ENCODE assay signal across 12 cellular contexts in the genomic region with DNA sequence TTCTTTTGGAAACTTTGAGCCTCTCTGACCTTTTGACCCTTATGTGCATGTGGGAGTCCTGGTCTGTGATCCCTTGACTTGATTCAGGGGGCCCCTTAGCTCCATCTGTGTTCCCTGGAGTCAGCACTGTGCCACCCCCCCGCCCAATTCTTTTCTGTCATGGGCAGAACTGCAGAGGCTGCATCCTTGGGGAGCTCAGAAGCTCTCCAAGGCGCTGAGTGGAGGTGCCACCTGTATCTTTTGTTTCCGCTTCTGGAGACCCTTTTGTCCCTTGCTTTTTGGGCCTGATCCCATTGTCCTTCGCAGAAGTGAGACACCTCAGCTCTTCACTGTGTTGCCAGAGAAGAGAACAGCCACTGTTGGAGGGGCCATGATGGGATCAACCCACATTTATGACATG. TPM values are rescaled to one million over a fixed set of nuclear protein-coding genes. Genes with fewer than 3 reads are reported as not detected.
DNase-seq lines count a peak whose midpoint lies in the region; ATAC-seq and TF ChIP-seq lines count a peak whose summit lies in the region.
"Had no signal": no experiment of that assay in that cellular context is flagged by ENCODE, and none has a peak within 500 bp of the region (broad histone marks: within the 10 kb centered on the region; RNA-seq: fewer than 3 reads in every experiment).

No MANE protein-coding gene starts in this region.

- peaks cover 2% of the 10 kb centered on the region for H3K9me3 Mint-ChIP-seq in activated CD4-positive, alpha-beta T cell treated with anti-CD3 and anti-CD28 coated beads, Interleukin-2, amount 10 ng/mL, durations not matched to agents 7 days and 5 days
- H3K9me3 Mint-ChIP-seq in stimulated activated effector memory CD8-positive, alpha-beta T cell treated with anti-CD3 and anti-CD28 coated beads, Interleukin-12 subunit alpha, Interleukin-12 subunit beta, amount 100 ng/mL, for 72 hours, result no peaks in the 10 kb centered on the region
- no peaks in the 10 kb centered on the region for H3K9me3 Mint-ChIP-seq in chondrocyte (ENCODE audit: low read depth)
- H3K9me3 Mint-ChIP-seq: T-helper 2 cell treated with Interferon-gamma antibody and Interleukin-4, amounts not matched to agents 5 μg/mL and 100 μg/mL, for 36 hours had no signal

- no peak overlapping the region for H3K4me3 Mint-ChIP-seq in activated CD4-positive, alpha-beta T cell treated with anti-CD3 and anti-CD28 coated beads, Interleukin-2, amount 10 ng/mL, durations not matched to agents 7 days and 5 days
- H3K4me3 Mint-ChIP-seq in T-helper 17 cell (no peak overlapping the region), chondrocyte (ENCODE audit: unreplicated experiment) (no peak overlapping the region)
- no peak overlapping the region for H3K4me3 Mint-ChIP-seq in stimulated activated effector memory CD8-positive, alpha-beta T cell treated with anti-CD3 and anti-CD28 coated beads, Interleukin-12 subunit alpha, Interleukin-12 subunit beta, amount 100 ng/mL, for 72 hours

- no peaks in the 10 kb centered on the region for H3K27me3 ChIP-seq in gastroesophageal sphincter
- H3K27me3 ChIP-seq: testis had no signal

- H3K27ac Mint-ChIP-seq in activated CD4-positive, alpha-beta T cell treated with anti-CD3 and anti-CD28 coated beads, Interleukin-2, amount 10 ng/mL, durations not matched to agents 7 days and 5 days, result peak overlapping the region; percentile 94
- peak overlapping the region; percentile 97 for H3K27ac Mint-ChIP-seq in T-helper 17 cell
- peak overlapping the region; percentile 95 for H3K27ac Mint-ChIP-seq in stimulated activated effector memory CD8-positive, alpha-beta T cell treated with anti-CD3 and anti-CD28 coated beads, Interleukin-12 subunit alpha, Interleukin-12 subunit beta, amount 100 ng/mL, for 72 hours
- H3K27ac Mint-ChIP-seq in chondrocyte (ENCODE audit: unreplicated experiment), result no peak overlapping the region

- TF ChIP-seq POLR2A in gastroesophageal sphincter (IDR thresholded peaks at IDR 0.05), result no peak

- POLR2A ChIA-PET in activated CD4-positive, alpha-beta T cell treated with anti-CD3 and anti-CD28 coated beads, Interleukin-2, amount 10 ng/mL, durations not matched to agents 7 days and 5 days (lab: Charles Lee), result no interaction called here

- H3K36me3 Mint-ChIP-seq in activated CD4-positive, alpha-beta T cell treated with anti-CD3 and anti-CD28 coated beads, Interleukin-2, amount 10 ng/mL, durations not matched to agents 7 days and 5 days (ENCODE audit: low read depth), result peaks cover 75% of the 10 kb centered on the region
- H3K36me3 Mint-ChIP-seq in T-helper 17 cell (ENCODE audit: low read depth) (peaks cover 15% of the 10 kb centered on the region), chondrocyte (ENCODE audit: low read depth) (peaks cover 45% of the 10 kb centered on the region)
- H3K36me3 Mint-ChIP-seq in stimulated activated effector memory CD8-positive, alpha-beta T cell treated with anti-CD3 and anti-CD28 coated beads, Interleukin-12 subunit alpha, Interleukin-12 subunit beta, amount 100 ng/mL, for 72 hours, result peaks cover 81% of the 10 kb centered on the region

- no peak for ATAC-seq in T-helper 17 cell
- ATAC-seq in gastroesophageal sphincter, result no peak
- no peak for ATAC-seq in stimulated activated effector memory CD8-positive, alpha-beta T cell treated with anti-CD3 and anti-CD28 coated beads, Interleukin-12 subunit alpha, Interleukin-12 subunit beta, amount 100 ng/mL, for 72 hours
- no peak for ATAC-seq in HG03159 (IDR thresholded peaks at IDR 0.05; ENCODE audit: unreplicated experiment)

- H3K9me3 ChIP-seq in T-helper 17 cell (ENCODE audit: control insufficient read depth, low read length, poor library complexity, severe bottlenecking), result no peaks in the 10 kb centered on the region
- H3K9me3 ChIP-seq in gastroesophageal sphincter, result no peaks in the 10 kb centered on the region
- H3K9me3 ChIP-seq: testis had no signal

- no peak overlapping the region for H3K4me3 ChIP-seq in gastroesophageal sphincter
- H3K4me3 ChIP-seq: PC-9, testis had no signal

- no peak for TF ChIP-seq EP300 in gastroesophageal sphincter (IDR thresholded peaks at IDR 0.05)

- CTCF ChIA-PET in activated CD4-positive, alpha-beta T cell treated with anti-CD3 and anti-CD28 coated beads, Interleukin-2, amount 10 ng/mL, durations not matched to agents 7 days and 5 days (lab: Charles Lee), result interaction anchor here (0.9 to 6.6 kb wide), 10 partner anchors 8 to 177 kb away, joined by 3 to 66 read pairs (median 5); a partner anchor contains a TSS

- TF ChIP-seq CTCF in gastroesophageal sphincter (IDR thresholded peaks at IDR 0.05), result no peak
- no peak for TF ChIP-seq CTCF in chondrocyte (IDR thresholded peaks at IDR 0.05)

- H3K36me3 ChIP-seq in gastroesophageal sphincter, result peaks cover 4 to 61% of the 10 kb centered on the region in 2 donors

- DNase-seq in activated CD4-positive, alpha-beta T cell treated with anti-CD3 and anti-CD28 coated beads, Interleukin-2, amount 10 ng/mL, durations not matched to agents 7 days and 5 days, result no peak
- no peak for DNase-seq in activated CD4-positive, alpha-beta T cell treated with anti-CD3 and anti-CD28 coated beads, Interleukin-2, amount 50 U/mL, for 48 hours
- no peak for DNase-seq in T-helper 17 cell
- no peak for DNase-seq in stimulated activated effector memory CD8-positive, alpha-beta T cell treated with anti-CD3 and anti-CD28 coated beads, Interleukin-12 subunit alpha, Interleukin-12 subunit beta, amount 100 ng/mL, for 72 hours (ENCODE audit: low spot score in 2 of 2)
- no peak for DNase-seq in chondrocyte (ENCODE audit: low spot score)
- no peak for DNase-seq in LoVo (ENCODE audit: low spot score)

- peaks cover 3 to 41% (median 18%) of the 10 kb centered on the region in 3 donors for H3K4me1 ChIP-seq in gastroesophageal sphincter

- peaks cover 65% of the 10 kb centered on the region for H3K4me1 Mint-ChIP-seq in activated CD4-positive, alpha-beta T cell treated with anti-CD3 and anti-CD28 coated beads, Interleukin-2, amount 10 ng/mL, durations not matched to agents 7 days and 5 days
- H3K4me1 Mint-ChIP-seq in T-helper 17 cell (peaks cover 49% of the 10 kb centered on the region), chondrocyte (ENCODE audit: low read depth) (peaks cover 35% of the 10 kb centered on the region)
- peaks cover 62% of the 10 kb centered on the region for H3K4me1 Mint-ChIP-seq in stimulated activated effector memory CD8-positive, alpha-beta T cell treated with anti-CD3 and anti-CD28 coated beads, Interleukin-12 subunit alpha, Interleukin-12 subunit beta, amount 100 ng/mL, for 72 hours

- peak overlapping the region in 3 of 4 donors; percentile 90 to 95 (median 91) for H3K27ac ChIP-seq in gastroesophageal sphincter
- H3K27ac ChIP-seq: PC-9 had no signal

- no peaks in the 10 kb centered on the region for H3K27me3 Mint-ChIP-seq in activated CD4-positive, alpha-beta T cell treated with anti-CD3 and anti-CD28 coated beads, Interleukin-2, amount 10 ng/mL, durations not matched to agents 7 days and 5 days
- no peaks in the 10 kb centered on the region for H3K27me3 Mint-ChIP-seq in T-helper 17 cell
- no peaks in the 10 kb centered on the region for H3K27me3 Mint-ChIP-seq in chondrocyte (ENCODE audit: low read depth)

- WGBS in gastroesophageal sphincter (ENCODE audit: low coverage in 1 of 2), 2 donors, result no CpG with 5 or more reads among the region's 4 CpGs

RNA-seq across cellular contexts. Expression of a gene that starts 2.4 kb away (rescaled TPM):
- 100 to 1,000 TPM; 109 TPM for total RNA-seq in activated CD4-positive, alpha-beta T cell treated with anti-CD3 and anti-CD28 coated beads, Interleukin-2, amount 10 ng/mL, durations not matched to agents 7 days and 5 days
- total RNA-seq in T-helper 17 cell (100 to 1,000 TPM; 215 to 227 TPM), gastroesophageal sphincter (10 to 100 TPM; 32.7 to 81.8 (median 38.2) TPM), chondrocyte (74.4 to 90.7 TPM (median 85.7 TPM) in 3 replicates)

RNA-seq across cellular contexts. Expression of a gene that starts 15.5 kb away (rescaled TPM):
- 100 to 1,000 TPM; 217 to 223 TPM for total RNA-seq in activated CD4-positive, alpha-beta T cell treated with anti-CD3 and anti-CD28 coated beads, Interleukin-2, amount 10 ng/mL, durations not matched to agents 7 days and 5 days
- 100 to 1,000 TPM; 187 to 208 TPM for total RNA-seq in T-helper 17 cell
- 100 to 1,000 TPM; 113 to 179 (median 160) TPM for total RNA-seq in gastroesophageal sphincter
- 142 to 169 TPM (median 143 TPM) in 3 replicates for total RNA-seq in chondrocyte

RNA-seq across cellular contexts. Expression of a gene that starts 18.7 kb away (rescaled TPM):
- total RNA-seq in activated CD4-positive, alpha-beta T cell treated with anti-CD3 and anti-CD28 coated beads, Interleukin-2, amount 10 ng/mL, durations not matched to agents 7 days and 5 days, result not detected
- total RNA-seq in T-helper 17 cell (not detected), gastroesophageal sphincter (1 to 10 TPM; 1.2 to 7.8 (median 2.2) TPM), chondrocyte (1.1 to 2.0 TPM (median 1.8 TPM) in 3 replicates)
- total RNA-seq: A172, PC-9 had no signal

RNA-seq across cellular contexts. Expression of a gene that starts 41.4 kb away (rescaled TPM):
- total RNA-seq in activated CD4-positive, alpha-beta T cell treated with anti-CD3 and anti-CD28 coated beads, Interleukin-2, amount 10 ng/mL, durations not matched to agents 7 days and 5 days, result not detected
- total RNA-seq in T-helper 17 cell (not detected), gastroesophageal sphincter (under 1 TPM in 1 of 4 donors, not detected in 3; 0.12 TPM), chondrocyte (0.44 TPM in 1 of 3 replicates, not detected in the others)

RNA-seq across cellular contexts. Expression of a gene that starts 55.8 kb away (rescaled TPM):
- total RNA-seq in activated CD4-positive, alpha-beta T cell treated with anti-CD3 and anti-CD28 coated beads, Interleukin-2, amount 10 ng/mL, durations not matched to agents 7 days and 5 days, result not detected
- total RNA-seq in T-helper 17 cell (not detected), gastroesophageal sphincter (1 to 10 TPM in 1 of 4 donors, not detected in 3; 1.7 TPM), chondrocyte (not detected in 3 replicates)
- total RNA-seq: A172 had no signal
